In the genomic region with DNA sequence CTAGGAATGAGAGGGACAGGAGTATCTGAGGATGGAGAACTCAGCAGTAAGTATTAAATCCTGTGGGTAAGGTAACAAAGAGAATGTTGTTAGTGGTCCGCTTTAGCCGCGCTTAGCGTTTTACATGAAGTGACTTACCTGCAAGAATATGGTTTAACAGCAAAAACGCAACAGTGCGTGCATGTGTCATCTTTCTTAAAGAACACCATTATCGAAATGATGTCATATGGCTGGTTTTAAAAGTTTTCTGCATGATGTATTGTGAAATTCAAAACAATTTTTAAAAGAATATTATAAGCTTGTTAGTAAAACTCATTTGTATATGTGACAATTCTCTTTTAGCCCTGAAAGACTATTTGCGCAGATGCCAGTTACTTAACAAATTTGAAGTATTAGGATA, we compare ENCODE assay signal across 9 cellular contexts. TPM values are rescaled to one million over a fixed set of nuclear protein-coding genes. Genes with fewer than 3 reads are reported as not detected.
A peak's percentile ranks its signal among the peaks of the same experiment; 100 is the strongest.
DNase-seq lines count a peak whose midpoint lies in the region; ATAC-seq, FAIRE-seq and TF ChIP-seq lines count a peak whose summit lies in the region.
"Had no signal": no experiment of that assay in that cellular context is flagged by ENCODE, and none has a peak within 500 bp of the region (broad histone marks: within the 10 kb centered on the region; RNA-seq: fewer than 3 reads in every experiment).

No MANE protein-coding gene starts in this region.

- H3K9me3 Mint-ChIP-seq in T-helper 1 cell treated with Interleukin-12 subunit alpha and Interleukin-12 subunit beta and Interleukin-4 antibody, amounts not matched to agents 30 μg/mL and 1 μg/mL, for 36 hours: no peaks in the 10 kb centered on the region
- H3K9me3 Mint-ChIP-seq in activated T-helper 1 cell treated with anti-CD3 and anti-CD28 coated beads, Interleukin-12 subunit alpha, Interleukin-12 subunit beta, Interleukin-2, Interleukin-4 antibody, amounts not matched to agents 30 ng/mL and 10 ng/mL and 1 ng/mL, durations not matched to agents 14 hours and 24 hours and 36 hours: no peaks in the 10 kb centered on the region

- no peak for ATAC-seq in GM18502 (IDR thresholded peaks at IDR 0.05; ENCODE audit: poor library complexity, unreplicated experiment)

- DNase-seq in T-helper 1 cell: no peak
- DNase-seq in activated T-helper 1 cell treated with anti-CD3 and anti-CD28 coated beads, Interleukin-12 subunit alpha, Interleukin-12 subunit beta, Interleukin-2, Interleukin-4 antibody, amounts not matched to agents 30 ng/mL and 10 ng/mL and 1 ng/mL, durations not matched to agents 14 hours and 24 hours and 36 hours (ENCODE audit: low spot score): no peak
- DNase-seq in GM12892 (ENCODE audit: insufficient read length): no peak
- DNase-seq in HCEC 1CT: no peak
- DNase-seq: NCI-H446 treated with DMSO at 0.1 percent for 48 hours had no signal

- no peak overlapping the region for H3K27ac ChIP-seq in iPS-20b (ENCODE audit: low read length)
- H3K27ac ChIP-seq in stomach smooth muscle (ENCODE audit: low read length): no peak overlapping the region

- peaks cover 18% of the 10 kb centered on the region for H3K27me3 ChIP-seq in iPS-20b (ENCODE audit: insufficient read depth, low read length)
- no peaks in the 10 kb centered on the region for H3K27me3 ChIP-seq in stomach smooth muscle (ENCODE audit: control insufficient read depth in 1 of 2, insufficient read depth in 2 of 2, low read length in 2 of 2)

- peaks cover 22% of the 10 kb centered on the region for H3K36me3 Mint-ChIP-seq in T-helper 1 cell treated with Interleukin-12 subunit alpha and Interleukin-12 subunit beta and Interleukin-4 antibody, amounts not matched to agents 30 μg/mL and 1 μg/mL, for 36 hours (ENCODE audit: low read depth)
- peaks cover 15% of the 10 kb centered on the region for H3K36me3 Mint-ChIP-seq in activated T-helper 1 cell treated with anti-CD3 and anti-CD28 coated beads, Interleukin-12 subunit alpha, Interleukin-12 subunit beta, Interleukin-2, Interleukin-4 antibody, amounts not matched to agents 30 ng/mL and 10 ng/mL and 1 ng/mL, durations not matched to agents 14 hours and 24 hours and 36 hours (ENCODE audit: low read depth)

- H3K9ac ChIP-seq in iPS-20b (ENCODE audit: low read depth, low read length) (peak overlapping the region; percentile 92; the same call in 1 of the 2 replicates), stomach smooth muscle (ENCODE audit: low read length in 2 of 2) (peak overlapping the region; percentile 87 to 91)

- peak overlapping the region; percentile 100 for H3K4me3 Mint-ChIP-seq in T-helper 1 cell treated with Interleukin-12 subunit alpha and Interleukin-12 subunit beta and Interleukin-4 antibody, amounts not matched to agents 30 μg/mL and 1 μg/mL, for 36 hours
- H3K4me3 Mint-ChIP-seq in activated T-helper 1 cell treated with anti-CD3 and anti-CD28 coated beads, Interleukin-12 subunit alpha, Interleukin-12 subunit beta, Interleukin-2, Interleukin-4 antibody, amounts not matched to agents 30 ng/mL and 10 ng/mL and 1 ng/mL, durations not matched to agents 14 hours and 24 hours and 36 hours: peak overlapping the region; percentile 93

- intact Hi-C loops in activated T-helper 1 cell treated with anti-CD3 and anti-CD28 coated beads, Interleukin-12 subunit alpha, Interleukin-12 subunit beta, Interleukin-2, Interleukin-4 antibody, amounts not matched to agents 30 ng/mL and 10 ng/mL and 1 ng/mL, durations not matched to agents 14 hours and 24 hours and 36 hours (cut with micrococcal nuclease): loop anchor here (1.0 to 10.0 kb wide), 5 partner anchors 26 to 946 kb away; a partner anchor contains a TSS

- H3K4me1 ChIP-seq in iPS-20b (ENCODE audit: insufficient read depth, low read length) (peaks cover 5% of the 10 kb centered on the region; the same call in 1 of the 2 replicates), stomach smooth muscle (ENCODE audit: control insufficient read depth, insufficient read depth, low read length) (peaks cover 7% of the 10 kb centered on the region)

- peaks cover 29% of the 10 kb centered on the region for H3K4me1 Mint-ChIP-seq in T-helper 1 cell treated with Interleukin-12 subunit alpha and Interleukin-12 subunit beta and Interleukin-4 antibody, amounts not matched to agents 30 μg/mL and 1 μg/mL, for 36 hours (ENCODE audit: low read depth)
- H3K4me1 Mint-ChIP-seq in activated T-helper 1 cell treated with anti-CD3 and anti-CD28 coated beads, Interleukin-12 subunit alpha, Interleukin-12 subunit beta, Interleukin-2, Interleukin-4 antibody, amounts not matched to agents 30 ng/mL and 10 ng/mL and 1 ng/mL, durations not matched to agents 14 hours and 24 hours and 36 hours (ENCODE audit: low read depth): peaks cover 7% of the 10 kb centered on the region

- no peak for TF ChIP-seq POLR2A in GM12892 (IDR thresholded peaks at IDR 0.05; ENCODE audit: low read depth, low read length)

- FAIRE-seq in GM12892 (lab: Jason Lieb, UNC): no peak

- H3K36me3 ChIP-seq in iPS-20b (ENCODE audit: insufficient read depth, low read depth, low read length): peaks cover 23% of the 10 kb centered on the region
- H3K36me3 ChIP-seq in stomach smooth muscle (ENCODE audit: control insufficient read depth in 2 of 2, insufficient read depth in 2 of 2, low read length in 2 of 2): no peaks in the 10 kb centered on the region

- H3K9me3 ChIP-seq in iPS-20b (ENCODE audit: insufficient read depth, low read depth, low read length) (no peaks in the 10 kb centered on the region), stomach smooth muscle (ENCODE audit: control insufficient read depth in 2 of 2, low read length in 2 of 2) (no peaks in the 10 kb centered on the region)

- H3K27me3 Mint-ChIP-seq in T-helper 1 cell treated with Interleukin-12 subunit alpha and Interleukin-12 subunit beta and Interleukin-4 antibody, amounts not matched to agents 30 μg/mL and 1 μg/mL, for 36 hours (ENCODE audit: low read depth): peaks cover 2% of the 10 kb centered on the region
- H3K27me3 Mint-ChIP-seq in activated T-helper 1 cell treated with anti-CD3 and anti-CD28 coated beads, Interleukin-12 subunit alpha, Interleukin-12 subunit beta, Interleukin-2, Interleukin-4 antibody, amounts not matched to agents 30 ng/mL and 10 ng/mL and 1 ng/mL, durations not matched to agents 14 hours and 24 hours and 36 hours (ENCODE audit: insufficient read depth): peaks cover 5% of the 10 kb centered on the region

- peak overlapping the region; percentile 93 for H3K27ac Mint-ChIP-seq in T-helper 1 cell treated with Interleukin-12 subunit alpha and Interleukin-12 subunit beta and Interleukin-4 antibody, amounts not matched to agents 30 μg/mL and 1 μg/mL, for 36 hours
- peak overlapping the region; percentile 42 for H3K27ac Mint-ChIP-seq in activated T-helper 1 cell treated with anti-CD3 and anti-CD28 coated beads, Interleukin-12 subunit alpha, Interleukin-12 subunit beta, Interleukin-2, Interleukin-4 antibody, amounts not matched to agents 30 ng/mL and 10 ng/mL and 1 ng/mL, durations not matched to agents 14 hours and 24 hours and 36 hours

- H3K4me3 ChIP-seq in iPS-20b (ENCODE audit: low read length): peak overlapping the region; percentile 96
- H3K4me3 ChIP-seq in stomach smooth muscle (ENCODE audit: low read length in 2 of 2): peak overlapping the region; percentile 89 to 98

RNA-seq across cellular contexts. Expression of a gene that starts 1.7 kb away (rescaled TPM):
- 26.5 and 34.6 TPM in 2 replicates for total RNA-seq in activated T-helper 1 cell treated with anti-CD3 and anti-CD28 coated beads, Interleukin-12 subunit alpha, Interleukin-12 subunit beta, Interleukin-2, Interleukin-4 antibody, amounts not matched to agents 30 ng/mL and 10 ng/mL and 1 ng/mL, durations not matched to agents 14 hours and 24 hours and 36 hours
- polyA plus RNA-seq in GM12892 (2012; ENCODE audit: missing spikeins): 10.2 TPM

RNA-seq across cellular contexts. Expression of a gene that starts 50.0 kb away (rescaled TPM):
- not detected in 2 replicates for total RNA-seq in activated T-helper 1 cell treated with anti-CD3 and anti-CD28 coated beads, Interleukin-12 subunit alpha, Interleukin-12 subunit beta, Interleukin-2, Interleukin-4 antibody, amounts not matched to agents 30 ng/mL and 10 ng/mL and 1 ng/mL, durations not matched to agents 14 hours and 24 hours and 36 hours
- polyA plus RNA-seq in GM12892 (2012; ENCODE audit: missing spikeins): not detected
